1 cellular context compared by ENCODE assay signal in the genomic region with DNA sequence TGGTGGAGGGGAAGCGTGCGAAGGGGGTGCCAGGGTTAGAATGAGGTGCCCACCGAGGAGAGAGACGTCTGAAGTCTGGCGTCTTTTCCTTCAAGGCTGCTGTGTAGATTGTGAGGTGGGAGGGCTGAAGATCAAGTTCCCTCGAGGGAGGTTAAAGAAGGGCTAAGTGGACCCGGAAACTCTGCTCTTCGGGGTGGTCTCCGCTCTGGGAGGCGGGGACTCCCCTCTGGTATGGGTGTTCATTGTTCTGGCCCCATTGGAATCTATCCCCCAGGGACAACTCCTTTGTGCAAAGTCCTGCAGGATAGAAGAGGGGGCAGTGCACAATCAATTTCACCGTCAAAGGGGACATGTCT.
A peak's percentile ranks its signal among the peaks of the same experiment; 100 is the strongest.
TF ChIP-seq lines count a peak whose summit lies in the region.

No MANE protein-coding gene starts in this region.

TF ChIP-seq in HEK293, 187 proteins besides CTCF, POLR2A, EP300 and RAD21 (continued from another document and continues in another):
- TF ChIP-seq ZNF362 (tag by site-specific recombination; IDR thresholded peaks at IDR 0.05): no peak
- TF ChIP-seq MYNN (tag by site-specific recombination; IDR thresholded peaks at IDR 0.05; ENCODE audit: borderline replicate concordance): no peak
- TF ChIP-seq, protein P1, sequence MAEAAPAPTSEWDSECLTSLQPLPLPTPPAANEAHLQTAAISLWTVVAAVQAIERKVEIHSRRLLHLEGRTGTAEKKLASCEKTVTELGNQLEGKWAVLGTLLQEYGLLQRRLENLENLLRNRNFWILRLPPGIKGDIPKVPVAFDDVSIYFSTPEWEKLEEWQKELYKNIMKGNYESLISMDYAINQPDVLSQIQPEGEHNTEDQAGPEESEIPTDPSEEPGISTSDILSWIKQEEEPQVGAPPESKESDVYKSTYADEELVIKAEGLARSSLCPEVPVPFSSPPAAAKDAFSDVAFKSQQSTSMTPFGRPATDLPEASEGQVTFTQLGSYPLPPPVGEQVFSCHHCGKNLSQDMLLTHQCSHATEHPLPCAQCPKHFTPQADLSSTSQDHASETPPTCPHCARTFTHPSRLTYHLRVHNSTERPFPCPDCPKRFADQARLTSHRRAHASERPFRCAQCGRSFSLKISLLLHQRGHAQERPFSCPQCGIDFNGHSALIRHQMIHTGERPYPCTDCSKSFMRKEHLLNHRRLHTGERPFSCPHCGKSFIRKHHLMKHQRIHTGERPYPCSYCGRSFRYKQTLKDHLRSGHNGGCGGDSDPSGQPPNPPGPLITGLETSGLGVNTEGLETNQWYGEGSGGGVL (tag by site-specific recombination; IDR thresholded peaks at IDR 0.05): no peak; the same call in 1 of the 2 replicates
- no peak for TF ChIP-seq ZNF248 (tag by site-specific recombination; IDR thresholded peaks at IDR 0.05)
- TF ChIP-seq ZNF792 (tag by site-specific recombination; IDR thresholded peaks at IDR 0.05): no peak
- TF ChIP-seq ZNF704 (tag by site-specific recombination; IDR thresholded peaks at IDR 0.05): no peak
- no peak for TF ChIP-seq ZNF311 (tag by site-specific recombination; IDR thresholded peaks at IDR 0.05; ENCODE audit: borderline replicate concordance)
- TF ChIP-seq KLF1 (tag by site-specific recombination; IDR thresholded peaks at IDR 0.05): 0 out of 2 replicates have a peak, but pooled peaks have one; percentile 1
- TF ChIP-seq ZNF707 (tag by site-specific recombination; IDR thresholded peaks at IDR 0.05): no peak
- TF ChIP-seq ZNF791 (tag by site-specific recombination; IDR thresholded peaks at IDR 0.05): no peak
- no peak for TF ChIP-seq ZNF558 (tag by site-specific recombination; IDR thresholded peaks at IDR 0.05)
- TF ChIP-seq PATZ1 (tag by site-specific recombination; IDR thresholded peaks at IDR 0.05): peak; percentile 4; the same call in 1 of the 2 replicates
- no peak for TF ChIP-seq ZNF18 (tag by site-specific recombination; IDR thresholded peaks at IDR 0.05)
- no peak for TF ChIP-seq ZNF148 (tag by site-specific recombination; IDR thresholded peaks at IDR 0.05; ENCODE audit: borderline replicate concordance)
- TF ChIP-seq ZBTB8A (tag by site-specific recombination; IDR thresholded peaks at IDR 0.05): 0 out of 2 replicates have a peak, but pooled peaks have one; percentile 9
- TF ChIP-seq ZNF37A (tag by site-specific recombination; IDR thresholded peaks at IDR 0.05): no peak
- TF ChIP-seq ZNF837 (tag by site-specific recombination; IDR thresholded peaks at IDR 0.05): no peak
- TF ChIP-seq ZNF664 (tag by site-specific recombination; IDR thresholded peaks at IDR 0.05): no peak
- TF ChIP-seq ZNF114 (tag by site-specific recombination; IDR thresholded peaks at IDR 0.05): no peak
- TF ChIP-seq PRDM10 (tag by site-specific recombination; IDR thresholded peaks at IDR 0.05): peak; percentile 96
- no peak for TF ChIP-seq ZNF211 (tag by site-specific recombination; IDR thresholded peaks at IDR 0.05; ENCODE audit: low read depth)
- no peak for TF ChIP-seq ZNF391 (tag by site-specific recombination; IDR thresholded peaks at IDR 0.05; ENCODE audit: borderline replicate concordance, low read depth)
- no peak for TF ChIP-seq ZNF692 (tag by site-specific recombination; IDR thresholded peaks at IDR 0.05)
- TF ChIP-seq, protein P2, sequence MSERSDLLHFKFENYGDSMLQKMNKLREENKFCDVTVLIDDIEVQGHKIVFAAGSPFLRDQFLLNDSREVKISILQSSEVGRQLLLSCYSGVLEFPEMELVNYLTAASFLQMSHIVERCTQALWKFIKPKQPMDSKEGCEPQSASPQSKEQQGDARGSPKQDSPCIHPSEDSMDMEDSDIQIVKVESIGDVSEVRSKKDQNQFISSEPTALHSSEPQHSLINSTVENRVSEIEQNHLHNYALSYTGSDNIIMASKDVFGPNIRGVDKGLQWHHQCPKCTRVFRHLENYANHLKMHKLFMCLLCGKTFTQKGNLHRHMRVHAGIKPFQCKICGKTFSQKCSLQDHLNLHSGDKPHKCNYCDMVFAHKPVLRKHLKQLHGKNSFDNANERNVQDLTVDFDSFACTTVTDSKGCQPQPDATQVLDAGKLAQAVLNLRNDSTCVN (tag by site-specific recombination; optimal IDR thresholded peaks at IDR 0.05): no peak
- peak; percentile 15; the same call in 1 of the 2 replicates for TF ChIP-seq ZIC2 (tag by site-specific recombination; IDR thresholded peaks at IDR 0.05)
- TF ChIP-seq ZNF473 (tag by site-specific recombination; IDR thresholded peaks at IDR 0.05): no peak
- TF ChIP-seq ZBTB17 (tag by site-specific recombination; IDR thresholded peaks at IDR 0.05): peak; percentile 48
- no peak for TF ChIP-seq ZNF555 (tag by site-specific recombination; conservative IDR thresholded peaks at IDR 0.05)
- no peak for TF ChIP-seq ZEB2 (tag by site-specific recombination; IDR thresholded peaks at IDR 0.05)
- TF ChIP-seq ZNF10 (tag by site-specific recombination; IDR thresholded peaks at IDR 0.05): no peak
- no peak for TF ChIP-seq HOXC10 (CRISPR knock-in tag; IDR thresholded peaks at IDR 0.05)
- no peak for TF ChIP-seq ZNF140 (tag by site-specific recombination; IDR thresholded peaks at IDR 0.05)
- TF ChIP-seq, protein P3, sequence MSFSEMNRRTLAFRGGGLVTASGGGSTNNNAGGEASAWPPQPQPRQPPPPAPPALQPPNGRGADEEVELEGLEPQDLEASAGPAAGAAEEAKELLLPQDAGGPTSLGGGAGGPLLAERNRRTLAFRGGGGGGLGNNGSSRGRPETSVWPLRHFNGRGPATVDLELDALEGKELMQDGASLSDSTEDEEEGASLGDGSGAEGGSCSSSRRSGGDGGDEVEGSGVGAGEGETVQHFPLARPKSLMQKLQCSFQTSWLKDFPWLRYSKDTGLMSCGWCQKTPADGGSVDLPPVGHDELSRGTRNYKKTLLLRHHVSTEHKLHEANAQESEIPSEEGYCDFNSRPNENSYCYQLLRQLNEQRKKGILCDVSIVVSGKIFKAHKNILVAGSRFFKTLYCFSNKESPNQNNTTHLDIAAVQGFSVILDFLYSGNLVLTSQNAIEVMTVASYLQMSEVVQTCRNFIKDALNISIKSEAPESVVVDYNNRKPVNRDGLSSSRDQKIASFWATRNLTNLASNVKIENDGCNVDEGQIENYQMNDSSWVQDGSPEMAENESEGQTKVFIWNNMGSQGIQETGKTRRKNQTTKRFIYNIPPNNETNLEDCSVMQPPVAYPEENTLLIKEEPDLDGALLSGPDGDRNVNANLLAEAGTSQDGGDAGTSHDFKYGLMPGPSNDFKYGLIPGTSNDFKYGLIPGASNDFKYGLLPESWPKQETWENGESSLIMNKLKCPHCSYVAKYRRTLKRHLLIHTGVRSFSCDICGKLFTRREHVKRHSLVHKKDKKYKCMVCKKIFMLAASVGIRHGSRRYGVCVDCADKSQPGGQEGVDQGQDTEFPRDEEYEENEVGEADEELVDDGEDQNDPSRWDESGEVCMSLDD (tag by site-specific recombination; IDR thresholded peaks at IDR 0.05): 0 out of 2 replicates have a peak, but pooled peaks have one; percentile 8
- TF ChIP-seq ZNF2 (tag by site-specific recombination; IDR thresholded peaks at IDR 0.05): no peak
- no peak for TF ChIP-seq ZNF600 (tag by site-specific recombination; IDR thresholded peaks at IDR 0.05)
- TF ChIP-seq ZNF138 (tag by site-specific recombination; IDR thresholded peaks at IDR 0.05; ENCODE audit: borderline replicate concordance): no peak
- TF ChIP-seq MZF1 (tag by site-specific recombination; IDR thresholded peaks at IDR 0.05; ENCODE audit: borderline replicate concordance): no peak
- TF ChIP-seq ZNF221 (tag by site-specific recombination; IDR thresholded peaks at IDR 0.05; ENCODE audit: borderline replicate concordance): no peak
- TF ChIP-seq ZNF335 (tag by site-specific recombination; conservative IDR thresholded peaks at IDR 0.05): peak; percentile 13; the same call in 1 of the 2 replicates
